ENCODE assay signal across 18 cellular contexts in the genomic region with DNA sequence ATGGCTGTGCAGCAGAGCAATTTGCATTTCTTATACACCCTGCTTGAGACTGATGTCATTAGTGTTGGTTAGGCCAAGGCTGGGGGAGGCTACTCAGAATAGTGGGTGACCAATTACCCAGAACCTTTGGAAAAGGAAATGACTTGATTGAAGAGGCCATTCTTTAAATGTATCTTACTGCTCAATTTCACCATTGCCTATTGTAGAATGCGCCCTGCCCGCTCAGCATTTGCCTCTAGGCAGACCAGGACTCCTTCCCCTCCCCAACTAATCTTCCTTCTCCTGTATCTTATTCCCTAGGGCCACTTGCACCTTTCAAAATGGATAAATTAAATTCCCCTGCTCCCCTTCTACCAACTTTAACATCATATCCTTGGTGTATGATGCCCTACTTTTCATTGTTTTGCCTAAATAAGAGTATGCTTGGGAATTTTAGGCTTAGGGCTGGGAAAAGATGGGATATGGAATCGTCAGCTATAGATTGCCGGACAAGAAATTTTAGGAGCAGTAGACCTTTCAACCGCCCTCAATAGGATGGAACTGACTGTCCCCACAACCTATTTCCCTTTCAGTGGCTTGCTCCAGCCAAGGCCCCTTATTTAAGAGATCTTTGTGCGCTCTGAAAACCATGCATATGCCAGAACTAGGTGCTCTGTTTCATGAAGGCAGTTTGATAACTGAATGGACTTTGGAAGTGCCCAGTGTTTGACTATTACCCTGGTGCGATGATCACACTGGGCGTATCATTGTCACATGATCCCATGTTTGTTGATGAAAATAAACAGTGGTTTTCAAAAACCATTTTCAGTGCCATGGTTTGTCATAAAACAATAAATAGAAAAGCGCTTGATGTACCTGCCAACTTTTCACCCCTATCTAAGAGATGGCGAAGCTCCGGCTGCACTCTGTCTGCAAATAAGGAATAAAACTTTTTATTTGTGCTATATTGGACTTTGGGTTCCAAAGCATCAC.
DNase-seq lines count a peak whose midpoint lies in the region; ATAC-seq and TF ChIP-seq lines count a peak whose summit lies in the region.
"Had no signal": no experiment of that assay in that cellular context is flagged by ENCODE, and none has a peak within 500 bp of the region (broad histone marks: within the 10 kb centered on the region; RNA-seq: fewer than 3 reads in every experiment).

No MANE protein-coding gene starts in this region.

- CTCF ChIA-PET in Panc1 (lab: Charles Lee), result interaction anchor here (0.6 kb wide), 1 partner anchor 245 kb away, joined by 5 read pairs; no protein-coding TSS in a partner anchor
- CTCF ChIA-PET in activated CD4-positive, alpha-beta memory T cell treated with anti-CD3 and anti-CD28 coated beads, Interleukin-2, amount 10 ng/mL, durations not matched to agents 7 days and 5 days (lab: Charles Lee), result no interaction called here

- TF ChIP-seq CTCF in Panc1 (IDR thresholded peaks at IDR 0.05) (no peak), esophagus muscularis mucosa (IDR thresholded peaks at IDR 0.05) (no peak)

- no peak overlapping the region for H3K27ac Mint-ChIP-seq in activated CD4-positive, alpha-beta memory T cell treated with anti-CD3 and anti-CD28 coated beads, Interleukin-2, amount 10 ng/mL, durations not matched to agents 7 days and 5 days
- H3K27ac Mint-ChIP-seq: B cell; CD4-positive, alpha-beta T cell had no signal

- in situ Hi-C loops in Panc1 (cut with HindIII; ENCODE audit: low pct_unique_long_range_greater_than_20kb, low sequenced_read_pairs), result no loop called here

- no peaks in the 10 kb centered on the region for H3K9me3 Mint-ChIP-seq in activated CD4-positive, alpha-beta memory T cell treated with anti-CD3 and anti-CD28 coated beads, Interleukin-2, amount 10 ng/mL, durations not matched to agents 7 days and 5 days
- H3K9me3 Mint-ChIP-seq: CD4-positive, alpha-beta T cell had no signal

- ATAC-seq in Panc1, result no peak

- peaks cover 7% of the 10 kb centered on the region; the same call in 1 of the 2 replicates for H3K36me3 ChIP-seq in Panc1 (ENCODE audit: control insufficient read depth, insufficient read depth, low read length)
- no peaks in the 10 kb centered on the region for H3K36me3 ChIP-seq in esophagus muscularis mucosa

- WGBS in esophagus muscularis mucosa, result 93% methylated on average over 11 of the region's 11 CpGs

- peaks cover 17% of the 10 kb centered on the region for H3K27me3 Mint-ChIP-seq in activated CD4-positive, alpha-beta memory T cell treated with anti-CD3 and anti-CD28 coated beads, Interleukin-2, amount 10 ng/mL, durations not matched to agents 7 days and 5 days
- H3K27me3 Mint-ChIP-seq: CD4-positive, alpha-beta T cell had no signal

- no peak overlapping the region for H3K4me3 ChIP-seq in Panc1 (ENCODE audit: low read depth in 2 of 2, low read length in 2 of 2)
- H3K4me3 ChIP-seq in esophagus muscularis mucosa, result no peak overlapping the region
- H3K4me3 ChIP-seq: SK-N-MC had no signal

- H3K4me1 Mint-ChIP-seq in activated CD4-positive, alpha-beta memory T cell treated with anti-CD3 and anti-CD28 coated beads, Interleukin-2, amount 10 ng/mL, durations not matched to agents 7 days and 5 days, result peaks cover 9% of the 10 kb centered on the region
- H3K4me1 Mint-ChIP-seq: B cell had no signal

- intact Hi-C loops in Panc1 (cut with micrococcal nuclease; ENCODE audit: unreplicated experiment), result loop anchor here (10.0 kb wide), 1 partner anchor 65 kb away; no protein-coding TSS in a partner anchor
- intact Hi-C loops in esophagus muscularis mucosa (cut with DNase I), result no loop called here

- no peaks in the 10 kb centered on the region for H3K9me3 ChIP-seq in Panc1 (ENCODE audit: control insufficient read depth, insufficient read depth, low read depth, low read length)
- H3K9me3 ChIP-seq in esophagus muscularis mucosa, result no peaks in the 10 kb centered on the region

- TF ChIP-seq EP300 in esophagus muscularis mucosa (IDR thresholded peaks at IDR 0.05), result no peak

- H3K27ac ChIP-seq in Panc1 (ENCODE audit: low read length) (peak overlapping the region; percentile 77), esophagus muscularis mucosa (replicated peaks in 1 of 4) (no peak overlapping the region)
- H3K27ac ChIP-seq: SK-N-MC had no signal

- no peaks in the 10 kb centered on the region for H3K36me3 Mint-ChIP-seq in activated CD4-positive, alpha-beta memory T cell treated with anti-CD3 and anti-CD28 coated beads, Interleukin-2, amount 10 ng/mL, durations not matched to agents 7 days and 5 days (ENCODE audit: low read depth)

- peaks cover 23% of the 10 kb centered on the region for H3K4me1 ChIP-seq in Panc1 (ENCODE audit: control insufficient read depth, insufficient read depth, low read length)
- H3K4me1 ChIP-seq in esophagus muscularis mucosa, result peaks cover 0 to 6% (median 0%) of the 10 kb centered on the region in 4 donors

- DNase-seq in Panc1 (ENCODE audit: low read depth, low spot score) (no peak), esophagus muscularis mucosa (ENCODE audit: extremely low spot score) (peak; percentile 70), mucosa of gallbladder (ENCODE audit: low spot score) (peak; percentile 51), DMS79 (lab: John Stamatoyannopoulos, UW) (no peak), KG1 (lab: John Stamatoyannopoulos, UW) (no peak), UCSD-AML1 (lab: John Stamatoyannopoulos, UW; ENCODE audit: unreplicated experiment) (no peak)
- DNase-seq in activated CD4-positive, alpha-beta memory T cell treated with anti-CD3 and anti-CD28 coated beads, Interleukin-2, amount 10 ng/mL, durations not matched to agents 7 days and 5 days, result no peak
- DNase-seq: Calu3; CD4-positive, alpha-beta T cell; H7; IMR-90; NCI-H1417 treated with DMSO at 0.1 percent for 48 hours; NCI-H2029 treated with DMSO at 0.1 percent for 48 hours; NCI-H2171 treated with DMSO at 0.1 percent for 48 hours; NCI-H510A; Right ventricle myocardium superior had no signal

- TSS peak; percentile 1 for BruUV-seq in Panc1 (replicated peaks; lab: Mats Ljungman, UMichigan)

- H3K4me3 Mint-ChIP-seq in activated CD4-positive, alpha-beta memory T cell treated with anti-CD3 and anti-CD28 coated beads, Interleukin-2, amount 10 ng/mL, durations not matched to agents 7 days and 5 days, result no peak overlapping the region
- H3K4me3 Mint-ChIP-seq: B cell; CD4-positive, alpha-beta T cell had no signal

- no peaks in the 10 kb centered on the region for H3K27me3 ChIP-seq in Panc1 (ENCODE audit: control insufficient read depth, insufficient read depth, low read length)
- H3K27me3 ChIP-seq in esophagus muscularis mucosa, result peaks cover 0 to 6% (median 0%) of the 10 kb centered on the region in 4 donors

- POLR2A ChIA-PET in Panc1 (lab: Charles Lee), result no interaction called here
- POLR2A ChIA-PET in activated CD4-positive, alpha-beta memory T cell treated with anti-CD3 and anti-CD28 coated beads, Interleukin-2, amount 10 ng/mL, durations not matched to agents 7 days and 5 days (lab: Charles Lee), result interaction anchor here (0.9 kb wide), 1 partner anchor 17 kb away, joined by 3 read pairs; no protein-coding TSS in a partner anchor

- no peak for TF ChIP-seq POLR2A in esophagus muscularis mucosa (IDR thresholded peaks at IDR 0.05; ENCODE audit: low read depth)

Comparison
In these comparisons a context has a peak if more than half of its experiments do, and no peak if none do; other contexts are left out.
1. DNase-seq: peak in esophagus muscularis mucosa (single experiment) and mucosa of gallbladder (single experiment); none in Panc1 (single experiment), DMS79 (single experiment), KG1 (single experiment), UCSD-AML1 (single experiment) and activated CD4-positive, alpha-beta memory T cell treated with anti-CD3 and anti-CD28 coated beads, Interleukin-2, amount 10 ng/mL, durations not matched to agents 7 days and 5 days (single experiment).